Comparison of ENCODE assay signal across 23 cellular contexts in the genomic region with DNA sequence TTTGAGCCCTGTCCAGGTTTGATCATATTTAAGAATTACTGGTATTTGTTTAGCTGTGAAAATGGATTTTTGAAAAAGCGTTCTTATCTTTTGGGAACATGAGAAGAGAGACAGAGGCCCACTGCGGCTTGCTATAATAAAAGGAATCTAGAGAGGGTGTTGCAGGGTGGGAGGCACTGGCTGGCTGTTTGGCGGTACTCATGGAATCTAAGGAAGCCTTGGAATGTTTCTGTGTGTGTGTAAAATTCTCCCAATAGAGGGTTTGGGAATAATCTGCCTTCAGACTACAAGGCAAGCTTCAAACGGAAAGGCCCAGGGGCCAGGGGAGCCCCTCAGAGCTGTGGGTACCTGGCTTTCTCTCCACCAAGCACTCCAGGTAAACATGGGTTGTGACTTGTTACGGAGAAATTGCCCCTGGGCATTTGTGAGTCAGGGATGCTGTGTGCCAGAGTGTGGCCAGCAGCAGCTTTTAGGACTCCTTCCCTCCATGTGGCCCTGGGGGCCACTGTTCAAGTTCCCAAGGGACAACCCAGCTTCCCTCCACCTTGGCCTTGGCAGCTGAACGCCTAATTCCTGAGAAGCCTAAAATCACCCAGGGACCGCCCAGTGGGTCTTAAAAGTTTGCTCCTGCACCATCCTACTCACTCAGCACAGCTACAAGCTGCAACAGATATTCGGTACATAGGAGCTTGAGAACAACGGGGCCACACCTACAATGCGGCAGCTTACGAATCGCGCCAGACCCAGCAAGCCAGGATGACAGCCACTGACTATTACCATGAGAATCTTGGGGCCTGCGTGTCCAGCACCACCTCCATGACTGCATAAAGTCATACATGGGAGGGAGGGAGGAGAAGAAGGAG. TPM values are rescaled to one million over a fixed set of nuclear protein-coding genes. Genes with fewer than 3 reads are reported as not detected.
DNase-seq lines count a peak whose midpoint lies in the region; TF ChIP-seq lines count a peak whose summit lies in the region.
"Had no signal": no experiment of that assay in that cellular context is flagged by ENCODE, and none has a peak within 500 bp of the region (broad histone marks: within the 10 kb centered on the region; RNA-seq: fewer than 3 reads in every experiment).

No MANE protein-coding gene starts in this region.

- H3K36me3 Mint-ChIP-seq in HFFc6 (ENCODE audit: low read depth), result no peaks in the 10 kb centered on the region
- H3K36me3 Mint-ChIP-seq: stimulated activated effector memory CD8-positive, alpha-beta T cell treated with anti-CD3 and anti-CD28 coated beads, Interleukin-12 subunit alpha, Interleukin-12 subunit beta, amount 100 ng/mL, for 72 hours had no signal

- peaks cover 7% of the 10 kb centered on the region; the same call in 1 of the 2 replicates for H3K4me1 Mint-ChIP-seq in HFFc6 (ENCODE audit: low read depth)
- H3K4me1 Mint-ChIP-seq: stimulated activated effector memory CD8-positive, alpha-beta T cell treated with anti-CD3 and anti-CD28 coated beads, Interleukin-12 subunit alpha, Interleukin-12 subunit beta, amount 100 ng/mL, for 72 hours had no signal

- H3K4me1 ChIP-seq in breast epithelium (no peaks in the 10 kb centered on the region), suprapubic skin (peaks cover 37% of the 10 kb centered on the region), transverse colon (peaks cover 0 to 3% (median 0%) of the 10 kb centered on the region in 4 donors)
- H3K4me1 ChIP-seq: gastroesophageal sphincter had no signal

- intact Hi-C loops in breast epithelium (cut with DNase I; ENCODE audit: low total_unique reads), result no loop called here
- intact Hi-C loops in transverse colon (cut with DNase I; ENCODE audit: low total_unique reads), result no loop called here

- H3K27ac Mint-ChIP-seq in HFFc6, result no peak overlapping the region

- WGBS in suprapubic skin, result 59% methylated on average over 14 of the region's 14 CpGs
- WGBS in transverse colon (ENCODE audit: low coverage in 1 of 2), 2 donors, result 78 to 85% methylated on average over 2 to 14 of the region's 14 CpGs

- H3K27ac ChIP-seq in breast epithelium (peak overlapping the region; percentile 8 to 31), suprapubic skin (peak overlapping the region; percentile 24), transverse colon (no peak overlapping the region)
- H3K27ac ChIP-seq: gastroesophageal sphincter, left lung had no signal

- no peaks in the 10 kb centered on the region; the same call in none of the 2 replicates for H3K9me3 Mint-ChIP-seq in HFFc6
- H3K9me3 Mint-ChIP-seq: activated T-cell treated with anti-CD3 and anti-CD28 coated beads, Interleukin-2, amount 50 U/mL, for 4 hours; stimulated activated effector memory CD8-positive, alpha-beta T cell treated with anti-CD3 and anti-CD28 coated beads, Interleukin-12 subunit alpha, Interleukin-12 subunit beta, amount 100 ng/mL, for 72 hours had no signal

- H3K9me3 ChIP-seq in breast epithelium (peaks cover 3 to 14% of the 10 kb centered on the region in 2 donors), suprapubic skin (no peaks in the 10 kb centered on the region), transverse colon (no peaks in the 10 kb centered on the region)

- in situ Hi-C loops in transverse colon (cut with MboI; ENCODE audit: low pct_ligation_motif_present in 1 of 4, low pct_unique_long_range_greater_than_20kb in 1 of 4, low sequenced_read_pairs in 3 of 4), result loop anchor here in 1 of 4 donors (25.0 kb wide), 1 partner anchor 108 kb away; no protein-coding TSS in a partner anchor

- TF ChIP-seq EP300 in suprapubic skin (IDR thresholded peaks at IDR 0.05) (no peak), transverse colon (IDR thresholded peaks at IDR 0.05; ENCODE audit: low read depth) (no peak)

- H3K27me3 ChIP-seq in breast epithelium (no peaks in the 10 kb centered on the region), suprapubic skin (no peaks in the 10 kb centered on the region), transverse colon (no peaks in the 10 kb centered on the region)
- H3K27me3 ChIP-seq: tibial nerve had no signal

- peaks cover 16% of the 10 kb centered on the region for H3K27me3 Mint-ChIP-seq in HFFc6 (ENCODE audit: insufficient read depth)

- TF ChIP-seq CTCF in HFFc6 (IDR thresholded peaks at IDR 0.05) (no peak), breast epithelium (IDR thresholded peaks at IDR 0.05) (no peak), suprapubic skin (IDR thresholded peaks at IDR 0.05) (no peak), transverse colon (IDR thresholded peaks at IDR 0.05) (no peak)

- no peak for TF ChIP-seq POLR2A in breast epithelium (IDR thresholded peaks at IDR 0.05)
- no peak for TF ChIP-seq POLR2A in suprapubic skin (IDR thresholded peaks at IDR 0.05)
- no peak for TF ChIP-seq POLR2A in transverse colon (IDR thresholded peaks at IDR 0.05)

- no peaks in the 10 kb centered on the region for H3K36me3 ChIP-seq in breast epithelium
- no peaks in the 10 kb centered on the region for H3K36me3 ChIP-seq in suprapubic skin
- H3K36me3 ChIP-seq in transverse colon, result no peaks in the 10 kb centered on the region
- H3K36me3 ChIP-seq: gastroesophageal sphincter, left lung, tibial nerve had no signal

- H3K4me3 Mint-ChIP-seq in HFFc6, result no peak overlapping the region
- H3K4me3 Mint-ChIP-seq: activated T-cell treated with anti-CD3 and anti-CD28 coated beads, Interleukin-2, amount 50 U/mL, for 4 hours; stimulated activated effector memory CD8-positive, alpha-beta T cell treated with anti-CD3 and anti-CD28 coated beads, Interleukin-12 subunit alpha, Interleukin-12 subunit beta, amount 100 ng/mL, for 72 hours had no signal

- H3K4me3 ChIP-seq in breast epithelium (no peak overlapping the region), suprapubic skin (no peak overlapping the region), transverse colon (no peak overlapping the region)
- H3K4me3 ChIP-seq: gastroesophageal sphincter, left lung, tibial nerve had no signal

- DNase-seq in HFFc6 (peak; percentile 7), breast epithelium (ENCODE audit: low spot score in 2 of 2) (peak in 1 of 2 donors; percentile 46), hepatic stellate cell (ENCODE audit: low spot score) (peak; percentile 72), suprapubic skin (ENCODE audit: low spot score in 2 of 2) (no peak), transverse colon (no peak), COR-L47 (lab: John Stamatoyannopoulos, UW) (no peak), A172 (ENCODE audit: low spot score) (no peak)
- DNase-seq in stimulated activated CD8-positive, alpha-beta memory T cell treated with anti-CD3 and anti-CD28 coated beads, Interleukin-4, amount 100 ng/mL, for 48 hours, result no peak
- DNase-seq: activated naive CD4-positive, alpha-beta T cell treated with anti-CD3 and anti-CD28 coated beads, Interleukin-2, amount 50 U/mL, for 16 hours; activated T-cell treated with anti-CD3 and anti-CD28 coated beads, Interleukin-2, amount 50 U/mL, for 4 hours; Calu3; dermis blood vessel endothelial cell; KG1; left lung; NCI-H187 treated with DMSO at 0.1 percent for 48 hours; right cardiac atrium; T1000 had no signal

RNA-seq across cellular contexts. Expression of a gene that starts 14.1 kb away (rescaled TPM):
- total RNA-seq in HFFc6 (2021; fragmentation: NEBNext Ultra II Directional; extraction: Animal tissue kit (Norgen Biotek cat#: 25700)), result not detected
- total RNA-seq in breast epithelium, result 10 to 100 TPM in 2 of 3 donors, not detected in 1; 10.7 to 12.1 TPM
- total RNA-seq in suprapubic skin, result 100 to 1,000 TPM; 141 to 280 (median 193) TPM
- 1 to 10 TPM in 2 of 4 donors, not detected in 2; 1.4 to 4.1 TPM for total RNA-seq in transverse colon
- 2.1 TPM in 1 of 2 replicates, not detected in the other for total RNA-seq in A172 (2014; rRNA removed; shearing (Covaris generic))
- total RNA-seq: activated T-cell treated with anti-CD3 and anti-CD28 coated beads, Interleukin-2, amount 50 U/mL, for 4 hours; dermis blood vessel endothelial cell; endothelial cell of umbilical vein; NCI-H460; right cardiac atrium; RPMI7951 had no signal

RNA-seq across cellular contexts. Expression of a gene that starts 18.1 kb away (rescaled TPM):
- total RNA-seq in HFFc6 (2021; fragmentation: NEBNext Ultra II Directional; extraction: Animal tissue kit (Norgen Biotek cat#: 25700)), result not detected
- 1 to 10 TPM in 2 of 3 donors, not detected in 1; 1.6 to 5.6 TPM for total RNA-seq in breast epithelium
- 10 to 100 TPM; 17.4 to 63.6 (median 27.2) TPM for total RNA-seq in suprapubic skin
- total RNA-seq in transverse colon, result 10 to 100 TPM in 1 of 4 donors, 1 to 10 TPM in 1, not detected in 2; 3.5 to 35.9 TPM
- not detected in 2 replicates for total RNA-seq in A172 (2014; rRNA removed; shearing (Covaris generic))
- total RNA-seq: activated T-cell treated with anti-CD3 and anti-CD28 coated beads, Interleukin-2, amount 50 U/mL, for 4 hours; dermis blood vessel endothelial cell; endothelial cell of umbilical vein; NCI-H460; right cardiac atrium; tibial nerve had no signal

RNA-seq across cellular contexts. Expression of a gene that starts 32.2 kb away (rescaled TPM):
- total RNA-seq in HFFc6 (2021; fragmentation: NEBNext Ultra II Directional; extraction: Animal tissue kit (Norgen Biotek cat#: 25700)), result 1 to 10 TPM in 1 of 6 experiments, under 1 TPM in 3, not detected in 2; 0.18 to 2.6 (median 0.27) TPM
- total RNA-seq in breast epithelium (10 to 100 TPM; 21.4 to 36.0 (median 23.6) TPM), suprapubic skin (100 to 1,000 TPM in 2 of 4 donors, 10 to 100 TPM in 2; 70.4 to 134 (median 107) TPM), transverse colon (10 to 100 TPM; 12.3 to 69.6 (median 23.2) TPM)
- total RNA-seq in A172 (2014; rRNA removed; shearing (Covaris generic)), result 2.2 and 71.7 TPM in 2 replicates
- total RNA-seq: Calu3, dermis blood vessel endothelial cell, endothelial cell of umbilical vein, NCI-H460 had no signal

RNA-seq across cellular contexts. Expression of a gene that starts 57.0 kb away (rescaled TPM):
- 100 to 1,000 TPM; 212 to 240 (median 229) TPM for total RNA-seq in HFFc6 (2021; fragmentation: NEBNext Ultra II Directional; extraction: Animal tissue kit (Norgen Biotek cat#: 25700))
- total RNA-seq in breast epithelium, result 100 to 1,000 TPM; 244 to 694 (median 667) TPM
- 100 to 1,000 TPM; 319 to 596 (median 469) TPM for total RNA-seq in suprapubic skin
- 1,000 to 10,000 TPM in 2 of 4 donors, 100 to 1,000 TPM in 2; 548 to 1,794 (median 1,176) TPM for total RNA-seq in transverse colon
- 875 and 888 TPM in 2 replicates for total RNA-seq in A172 (2014; rRNA removed; shearing (Covaris generic))

Comparison
In these comparisons a context has a peak if more than half of its experiments do, and no peak if none do; other contexts are left out.
1. DNase-seq: peak in HFFc6 (single experiment) and hepatic stellate cell (single experiment); none in suprapubic skin (0 of 2), transverse colon (single experiment), stimulated activated CD8-positive, alpha-beta memory T cell treated with anti-CD3 and anti-CD28 coated beads, Interleukin-4, amount 100 ng/mL, for 48 hours (single experiment), COR-L47 (single experiment) and A172 (single experiment).
2. H3K27ac ChIP-seq: peak in breast epithelium (2 of 2) and suprapubic skin (single experiment); none in transverse colon (0 of 4).
3. RNA of a gene that starts 14.1 kb away (total RNA-seq): 141 to 280 TPM in suprapubic skin; 10.7 to 12.1 TPM in breast epithelium, 1.4 to 4.1 TPM in transverse colon, not detected in HFFc6 and 2.1 TPM in A172; every median in the first group is over 10 times any median in the second.